In the genomic region with DNA sequence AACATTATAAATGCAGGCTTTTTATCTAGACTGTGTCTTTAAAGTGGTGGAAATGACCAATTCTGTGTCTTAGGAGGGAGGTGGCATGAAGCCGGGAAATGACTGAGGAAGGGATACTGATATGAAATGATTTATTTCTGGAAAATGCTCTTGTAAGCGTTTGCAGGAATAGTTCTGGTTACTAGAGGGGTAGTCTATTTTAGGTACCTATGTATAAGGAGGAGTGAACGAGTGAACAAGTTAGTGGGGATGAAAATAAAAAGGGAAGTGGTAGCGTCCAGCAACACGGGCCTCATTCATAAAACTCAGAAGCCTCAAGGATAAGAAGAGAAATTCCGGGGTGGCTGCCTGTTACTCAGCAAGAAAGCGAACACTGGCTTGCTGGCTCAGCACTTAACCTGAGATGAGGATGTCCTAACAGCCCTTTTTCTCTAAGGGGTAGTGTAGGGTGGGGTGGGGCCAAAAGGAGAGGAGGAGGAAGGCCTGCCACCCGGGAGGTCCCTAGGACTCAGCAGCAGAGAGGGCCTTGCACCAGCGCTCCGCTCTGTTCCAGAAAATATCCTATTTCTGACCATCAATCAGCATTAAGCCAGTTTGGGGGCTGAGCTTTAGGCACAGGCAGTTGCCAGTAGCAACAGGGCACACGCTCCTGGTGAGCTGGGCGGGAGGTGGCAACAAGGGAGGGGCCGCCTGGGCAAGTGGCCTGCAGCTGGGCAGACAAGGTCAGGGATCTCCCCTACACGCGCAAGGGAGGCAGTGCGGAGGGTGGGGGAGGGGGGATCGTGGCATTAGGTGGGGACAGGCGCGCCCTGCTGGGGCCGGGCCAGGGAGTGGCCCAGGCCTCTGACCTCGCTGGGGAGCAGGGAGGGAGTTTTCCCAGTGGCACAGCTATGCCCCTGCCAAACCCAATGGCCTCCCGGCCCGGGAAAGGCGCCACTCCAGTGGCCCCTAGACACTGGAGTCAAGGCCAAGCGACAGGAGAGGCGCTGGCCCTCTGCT, we compare ENCODE assay signal across 1 cellular context.
A peak's percentile ranks its signal among the peaks of the same experiment; 100 is the strongest.
TF ChIP-seq lines count a peak whose summit lies in the region.

No MANE protein-coding gene starts in this region.

TF ChIP-seq in H1, 55 proteins besides CTCF, POLR2A, EP300 and RAD21 (continued from another document):
- TF ChIP-seq SRF (IDR thresholded peaks at IDR 0.05; ENCODE audit: low read depth, low read length): no peak
- TF ChIP-seq JUND (IDR thresholded peaks at IDR 0.05; ENCODE audit: low read length): no peak
- TF ChIP-seq BACH1 (IDR thresholded peaks at IDR 0.05; ENCODE audit: low read length): peak; percentile 68
- no peak for TF ChIP-seq SP1 (IDR thresholded peaks at IDR 0.05; ENCODE audit: low read depth, low read length)
- TF ChIP-seq CBX5 (IDR thresholded peaks at IDR 0.05; ENCODE audit: low read depth, low read length): no peak
- no peak for TF ChIP-seq YY1 (IDR thresholded peaks at IDR 0.05; ENCODE audit: low read depth, low read length)
- peak; percentile 3 for TF ChIP-seq KDM4A (IDR thresholded peaks at IDR 0.05; ENCODE audit: low read depth, low read length, severe bottlenecking)
- no peak for TF ChIP-seq FOSL1 (IDR thresholded peaks at IDR 0.05; ENCODE audit: insufficient read depth, low read depth, low read length)
- 0 out of 2 replicates have a peak, but pooled peaks have one; percentile 21 for TF ChIP-seq MAFK (IDR thresholded peaks at IDR 0.05; ENCODE audit: low read depth, low read length)
- TF ChIP-seq SP4 (IDR thresholded peaks at IDR 0.05; ENCODE audit: low read length): no peak
- no peak for TF ChIP-seq SIRT6 (IDR thresholded peaks at IDR 0.05; ENCODE audit: low read length)
- no peak for TF ChIP-seq KDM1A (IDR thresholded peaks at IDR 0.05; ENCODE audit: borderline replicate concordance, low read length)
